23 cellular contexts compared by ENCODE assay signal in genomic region chr1:182611326-182611725, GRCh38. TPM values are rescaled to one million over a fixed set of nuclear protein-coding genes. Genes with fewer than 3 reads are reported as not detected.
DNase-seq lines count a peak whose midpoint lies in the region; ATAC-seq, FAIRE-seq and TF ChIP-seq lines count a peak whose summit lies in the region.
"Had no signal": no experiment of that assay in that cellular context is flagged by ENCODE, and none has a peak within 500 bp of the region (broad histone marks: within the 10 kb centered on the region; RNA-seq: fewer than 3 reads in every experiment).

No MANE protein-coding gene starts in this region.

- TF ChIP-seq CTCF in KMS-11 (conservative IDR thresholded peaks at IDR 0.05; ENCODE audit: low read depth, low read length) (no peak), GM12878 (IDR thresholded peaks at IDR 0.05 in 2 of 3, conservative IDR thresholded peaks at IDR 0.05 in 1 of 3; ENCODE audit: control insufficient read depth in 2 of 3, extremely low read depth in 1 of 3, insufficient read depth in 1 of 3, low read depth in 3 of 3, low read length in 3 of 3) (no peak), kidney (IDR thresholded peaks at IDR 0.05; ENCODE audit: borderline replicate concordance, extremely low read depth, insufficient read depth) (no peak), breast epithelium (IDR thresholded peaks at IDR 0.05) (no peak)

- no peak overlapping the region for H3K4me3 Mint-ChIP-seq in activated CD8-positive, alpha-beta memory T cell treated with anti-CD3 and anti-CD28 coated beads, Interleukin-2, amount 10 ng/mL, durations not matched to agents 7 days and 5 days
- H3K4me3 Mint-ChIP-seq: activated CD4-positive, alpha-beta T cell treated with anti-CD3 and anti-CD28 coated beads for 36 hours; activated naive CD4-positive, alpha-beta T cell treated with anti-CD3 and anti-CD28 coated beads, Interleukin-2, amount 50 U/mL, for 24 hours; CD4-positive, alpha-beta T cell; dendritic cell treated with granulocyte-macrophage colony-stimulating factor and Interleukin-4, amounts not matched to agents 40 ng/mL and 50 ng/mL, for 4 days; T-helper 1 cell treated with Interleukin-12 subunit alpha and Interleukin-12 subunit beta and Interleukin-4 antibody, amounts not matched to agents 30 μg/mL and 1 μg/mL, for 36 hours had no signal

- peaks cover 48% of the 10 kb centered on the region for H3K4me1 Mint-ChIP-seq in activated CD8-positive, alpha-beta memory T cell treated with anti-CD3 and anti-CD28 coated beads, Interleukin-2, amount 10 ng/mL, durations not matched to agents 7 days and 5 days

- H3K14ac ChIP-seq in trophoblast cell (ENCODE audit: low read length): no peak overlapping the region

- no peaks in the 10 kb centered on the region for H3K9me3 ChIP-seq in GM12878 (replicated peaks; ENCODE audit: control insufficient read depth, insufficient read depth, low read length)
- no peaks in the 10 kb centered on the region for H3K9me3 ChIP-seq in trophoblast cell (ENCODE audit: insufficient read depth, low read depth, low read length)
- H3K9me3 ChIP-seq in kidney (ENCODE audit: control insufficient read depth in 1 of 2, low read length in 2 of 2): no peaks in the 10 kb centered on the region
- H3K9me3 ChIP-seq in breast epithelium: no peaks in the 10 kb centered on the region
- H3K9me3 ChIP-seq: mucosa of descending colon, right lobe of liver, stomach, tibial artery had no signal

- CTCF ChIA-PET in activated CD8-positive, alpha-beta memory T cell treated with anti-CD3 and anti-CD28 coated beads, Interleukin-2, amount 10 ng/mL, durations not matched to agents 7 days and 5 days (lab: Charles Lee): interaction anchor here (0.9 to 10.1 kb wide), 6 partner anchors 9 to 173 kb away, joined by 3 to 148 read pairs (median 4); partner anchors contain the start of genes RGS16 and RNASEL
- CTCF ChIA-PET in GM12878 (lab: Yijun Ruan, JAX): interaction anchor here (1.2 to 37.4 kb wide), 6 partner anchors 8 to 177 kb away, joined by 3 to 1888 read pairs (median 5); partner anchors contain the start of genes NPL and RGS16

- no peak overlapping the region for H3K27ac Mint-ChIP-seq in activated CD8-positive, alpha-beta memory T cell treated with anti-CD3 and anti-CD28 coated beads, Interleukin-2, amount 10 ng/mL, durations not matched to agents 7 days and 5 days
- H3K27ac Mint-ChIP-seq: activated CD4-positive, alpha-beta T cell treated with anti-CD3 and anti-CD28 coated beads for 36 hours; activated naive CD4-positive, alpha-beta T cell treated with anti-CD3 and anti-CD28 coated beads, Interleukin-2, amount 50 U/mL, for 24 hours; CD4-positive, alpha-beta T cell; dendritic cell treated with granulocyte-macrophage colony-stimulating factor and Interleukin-4, amounts not matched to agents 40 ng/mL and 50 ng/mL, for 4 days; T-helper 1 cell treated with Interleukin-12 subunit alpha and Interleukin-12 subunit beta and Interleukin-4 antibody, amounts not matched to agents 30 μg/mL and 1 μg/mL, for 36 hours had no signal

- DNase-seq in activated CD8-positive, alpha-beta memory T cell treated with anti-CD3 and anti-CD28 coated beads, Interleukin-2, amount 50 U/mL, for 48 hours: peak; percentile 49
- no peak for DNase-seq in activated CD8-positive, alpha-beta memory T cell treated with anti-CD3 and anti-CD28 coated beads, Interleukin-2, amount 10 ng/mL, durations not matched to agents 7 days and 5 days
- no peak for DNase-seq in GM12878 (ENCODE audit: low read depth, low spot score)
- no peak for DNase-seq in trophoblast cell
- no peak for DNase-seq in kidney
- no peak for DNase-seq in activated T-cell treated with anti-CD3 and anti-CD28 coated beads for 4 hours
- DNase-seq in breast epithelium (ENCODE audit: low spot score in 2 of 2): no peak
- DNase-seq: activated CD4-positive, alpha-beta T cell treated with anti-CD3 and anti-CD28 coated beads for 36 hours; aorta; CD4-positive, alpha-beta T cell; central memory CD4-positive, alpha-beta T cell; Karpas-422; mucosa of descending colon; posterior cingulate gyrus; right lobe of liver; RPMI8226; stomach; tibial artery had no signal

- peaks cover 78% of the 10 kb centered on the region for H3K27me3 Mint-ChIP-seq in activated CD8-positive, alpha-beta memory T cell treated with anti-CD3 and anti-CD28 coated beads, Interleukin-2, amount 10 ng/mL, durations not matched to agents 7 days and 5 days

- H3K36me3 ChIP-seq in KMS-11 (ENCODE audit: insufficient read depth) (no peaks in the 10 kb centered on the region), GM12878 (ENCODE audit: control insufficient read depth in 2 of 2, insufficient read depth in 2 of 2, low read length in 1 of 2) (no peaks in the 10 kb centered on the region), trophoblast cell (ENCODE audit: control insufficient read depth in 1 of 2, insufficient read depth in 2 of 2, low read length in 2 of 2) (no peaks in the 10 kb centered on the region), kidney (ENCODE audit: control insufficient read depth in 1 of 2, insufficient read depth in 2 of 2, low read length in 2 of 2) (no peaks in the 10 kb centered on the region), breast epithelium (no peaks in the 10 kb centered on the region)
- H3K36me3 ChIP-seq: right lobe of liver, stomach, tibial artery had no signal

- BruUV-seq in GM12878 (replicated peaks; lab: Mats Ljungman, UMichigan): no TSS peak

- H3K4me2 ChIP-seq in KMS-11: peak overlapping the region; percentile 99
- peak overlapping the region; percentile 45; the same call in 1 of the 2 replicates for H3K4me2 ChIP-seq in GM12878 (ENCODE audit: control insufficient read depth, insufficient read depth)
- no peak overlapping the region for H3K4me2 ChIP-seq in trophoblast cell (ENCODE audit: low read length)

- H3K23ac ChIP-seq in trophoblast cell (ENCODE audit: low read length): no peak overlapping the region

- H2BK12ac ChIP-seq in trophoblast cell (ENCODE audit: low read length): peak overlapping the region; percentile 19

- peak overlapping the region; percentile 41 for H4K91ac ChIP-seq in trophoblast cell (ENCODE audit: low read depth, low read length)

- SMC1A ChIA-PET in GM12878 (lab: Charles Lee; ENCODE audit: uncharacterized antibody, unreplicated experiment): interaction anchor here (1.0 to 19.4 kb wide), 6 partner anchors 10 to 171 kb away, joined by 3 to 238 read pairs (median 16); partner anchors contain the start of gene RGS16

- TF ChIP-seq RAD21 in GM12878 (IDR thresholded peaks at IDR 0.05; ENCODE audit: insufficient read depth, low read depth, low read length): no peak

- H3K4me1 ChIP-seq in KMS-11 (ENCODE audit: low read depth, poor library complexity, severe bottlenecking) (peaks cover 95% of the 10 kb centered on the region), GM12878 (ENCODE audit: control insufficient read depth, insufficient read depth, low read length) (peaks cover 57% of the 10 kb centered on the region), trophoblast cell (ENCODE audit: control insufficient read depth in 1 of 2, insufficient read depth in 2 of 2, low read length in 2 of 2) (peaks cover 32 to 33% of the 10 kb centered on the region in 2 experiments), kidney (ENCODE audit: control insufficient read depth in 1 of 2, insufficient read depth in 1 of 2, low read depth in 1 of 2, low read length in 2 of 2) (peaks cover 0 to 10% of the 10 kb centered on the region in 2 donors), breast epithelium (peaks cover 3 to 5% of the 10 kb centered on the region in 2 donors)

- no peaks in the 10 kb centered on the region for H4K20me1 ChIP-seq in KMS-11 (ENCODE audit: insufficient read depth)
- no peaks in the 10 kb centered on the region for H4K20me1 ChIP-seq in GM12878 (ENCODE audit: control insufficient read depth, insufficient read depth)

- intact Hi-C loops in GM12878 (cut with micrococcal nuclease; ENCODE audit: unreplicated experiment) (no loop called here), kidney (cut with DNase I) (no loop called here), breast epithelium (cut with DNase I; ENCODE audit: low total_unique reads) (no loop called here)

- H4K12ac ChIP-seq in trophoblast cell (ENCODE audit: low read depth, low read length): no peak overlapping the region

- no peak for FAIRE-seq in GM12878 (lab: Jason Lieb, UNC)
- FAIRE-seq in kidney (lab: Jason Lieb, UNC): no peak

- H3K79me2 ChIP-seq in KMS-11 (ENCODE audit: insufficient read depth, low read depth): no peaks in the 10 kb centered on the region
- H3K79me2 ChIP-seq in GM12878 (ENCODE audit: control insufficient read depth, insufficient read depth, low read length): no peaks in the 10 kb centered on the region
- peaks cover 14% of the 10 kb centered on the region for H3K79me2 ChIP-seq in trophoblast cell (ENCODE audit: control insufficient read depth, insufficient read depth, low read length, poor library complexity)

- H3K27ac ChIP-seq in KMS-11: peak overlapping the region; percentile 32
- H3K27ac ChIP-seq in GM12878 (ENCODE audit: control insufficient read depth, insufficient read depth): peak overlapping the region; percentile 4; the same call in 1 of the 2 replicates
- no peak overlapping the region for H3K27ac ChIP-seq in trophoblast cell (ENCODE audit: low read depth, low read length)
- no peak overlapping the region for H3K27ac ChIP-seq in kidney (ENCODE audit: low read depth in 2 of 2, low read length in 2 of 2)
- H3K27ac ChIP-seq in breast epithelium: no peak overlapping the region
- H3K27ac ChIP-seq: right lobe of liver, stomach, tibial artery had no signal

- H3K36me3 Mint-ChIP-seq in activated CD8-positive, alpha-beta memory T cell treated with anti-CD3 and anti-CD28 coated beads, Interleukin-2, amount 10 ng/mL, durations not matched to agents 7 days and 5 days: peaks cover 2% of the 10 kb centered on the region
- H3K36me3 Mint-ChIP-seq: activated naive CD4-positive, alpha-beta T cell treated with anti-CD3 and anti-CD28 coated beads, Interleukin-2, amount 50 U/mL, for 24 hours had no signal

- H3K27me3 ChIP-seq in KMS-11 (ENCODE audit: insufficient read depth, low read depth): no peaks in the 10 kb centered on the region; the same call in 1 of the 2 replicates
- H3K27me3 ChIP-seq in GM12878 (replicated peaks in 1 of 2; ENCODE audit: control insufficient read depth in 2 of 2, insufficient read depth in 2 of 2, low read length in 1 of 2): no peaks in the 10 kb centered on the region
- no peaks in the 10 kb centered on the region for H3K27me3 ChIP-seq in trophoblast cell (ENCODE audit: insufficient read depth, low read length)
- H3K27me3 ChIP-seq in breast epithelium: no peaks in the 10 kb centered on the region
- H3K27me3 ChIP-seq: right lobe of liver had no signal

- H3K9ac ChIP-seq in KMS-11 (peak overlapping the region; percentile 10; the same call in 1 of the 2 replicates), GM12878 (ENCODE audit: control insufficient read depth, insufficient read depth, low read length) (0 out of 2 replicates have a peak overlapping the region, but pooled peaks have one; percentile 25), trophoblast cell (ENCODE audit: low read length) (no peak overlapping the region), kidney (ENCODE audit: low read length in 2 of 2) (no peak overlapping the region)

- no peak for ATAC-seq in activated CD8-positive, alpha-beta memory T cell treated with anti-CD3 and anti-CD28 coated beads, Interleukin-2, amount 10 ng/mL, durations not matched to agents 7 days and 5 days
- no peak for ATAC-seq in GM12878
- ATAC-seq: activated CD4-positive, alpha-beta T cell treated with anti-CD3 and anti-CD28 coated beads for 36 hours; HCT116; mucosa of descending colon; right lobe of liver had no signal

- peak overlapping the region; percentile 3 for H3K4me3 ChIP-seq in KMS-11 (IDR thresholded peaks at IDR 0.05; ENCODE audit: insufficient read depth, low read depth, low read length)
- H3K4me3 ChIP-seq in GM12878: no peak overlapping the region
- no peak overlapping the region for H3K4me3 ChIP-seq in trophoblast cell (ENCODE audit: low read depth, low read length)
- H3K4me3 ChIP-seq in kidney (ENCODE audit: low read length in 2 of 2): no peak overlapping the region
- H3K4me3 ChIP-seq in breast epithelium: no peak overlapping the region
- H3K4me3 ChIP-seq: mucosa of descending colon, right lobe of liver, stomach, tibial artery had no signal

- H2BK120ac ChIP-seq in trophoblast cell (ENCODE audit: insufficient read depth, low read length, poor library complexity): no peak overlapping the region

- H4K8ac ChIP-seq in trophoblast cell (ENCODE audit: low read depth, low read length): no peak overlapping the region

- no peak overlapping the region for H3K4ac ChIP-seq in trophoblast cell (ENCODE audit: low read depth, low read length)

- POLR2A ChIA-PET in GM12878 (lab: Charles Lee): interaction anchor here (0.9 to 1.5 kb wide), 4 partner anchors 9 to 66 kb away, joined by 3 to 7 read pairs (median 4); no protein-coding TSS in a partner anchor

- no peak overlapping the region for H2BK5ac ChIP-seq in trophoblast cell (ENCODE audit: low read depth, low read length, poor library complexity)

- H3K9me3 Mint-ChIP-seq in activated CD8-positive, alpha-beta memory T cell treated with anti-CD3 and anti-CD28 coated beads, Interleukin-2, amount 10 ng/mL, durations not matched to agents 7 days and 5 days (ENCODE audit: low read depth): no peaks in the 10 kb centered on the region
- H3K9me3 Mint-ChIP-seq: activated naive CD4-positive, alpha-beta T cell treated with anti-CD3 and anti-CD28 coated beads, Interleukin-2, amount 50 U/mL, for 24 hours; CD4-positive, alpha-beta T cell; dendritic cell treated with granulocyte-macrophage colony-stimulating factor and Interleukin-4, amounts not matched to agents 40 ng/mL and 50 ng/mL, for 4 days; T-helper 1 cell treated with Interleukin-12 subunit alpha and Interleukin-12 subunit beta and Interleukin-4 antibody, amounts not matched to agents 30 μg/mL and 1 μg/mL, for 36 hours had no signal

- TF ChIP-seq POLR2A in GM12878 (IDR thresholded peaks at IDR 0.05; ENCODE audit: low read depth, low read length) (no peak), breast epithelium (IDR thresholded peaks at IDR 0.05) (no peak)

- in situ Hi-C loops in GM12878 (cut with MboI): no loop called here

- H2AFZ ChIP-seq in KMS-11 (ENCODE audit: low read depth) (peak overlapping the region; percentile 23; the same call in 1 of the 2 replicates), GM12878 (ENCODE audit: control insufficient read depth, low read depth, low read length) (no peak overlapping the region), trophoblast cell (ENCODE audit: insufficient read depth, low read length, poor library complexity) (no peak overlapping the region)

- RAD21 ChIA-PET in GM12878 (lab: Charles Lee; ENCODE audit: unreplicated experiment): interaction anchor here (0.8 to 9.4 kb wide), 4 partner anchors 12 to 172 kb away, joined by 3 to 93 read pairs (median 4); no protein-coding TSS in a partner anchor

- peaks cover 35% of the 10 kb centered on the region for H3K79me1 ChIP-seq in trophoblast cell (ENCODE audit: low read length)

- WGBS in GM12878 (ENCODE audit: insufficient coverage, insufficient replicate concordance, low lambda C conversion rate, missing lambda C conversion rate): 33% methylated on average over 1 of the region's 1 CpG
- no CpG with 5 or more reads among the region's 1 CpG for WGBS in trophoblast cell (ENCODE audit: extremely low coverage, insufficient coverage, insufficient read length)

- peak overlapping the region; percentile 7 for H2AK5ac ChIP-seq in trophoblast cell (ENCODE audit: low read length)

- no peak overlapping the region for H3K18ac ChIP-seq in trophoblast cell (ENCODE audit: low read length)

- peak; percentile 51 to 71; a peak in 2 of 4 replicates for TF ChIP-seq EP300 in GM12878 (IDR thresholded peaks at IDR 0.05; ENCODE audit: borderline replicate concordance in 1 of 2, control insufficient read depth in 1 of 2, low read depth in 2 of 2, low read length in 2 of 2)

RNA-seq across cellular contexts. Expression of gene RGS16, which starts 7.1 kb away (rescaled TPM):
- total RNA-seq in activated CD8-positive, alpha-beta memory T cell treated with anti-CD3 and anti-CD28 coated beads, Interleukin-2, amount 10 ng/mL, durations not matched to agents 7 days and 5 days: 10 to 100 TPM in 1 of 2 experiments, 1 to 10 TPM in 1; 1.8 to 39.9 TPM
- 15.1 and 16.7 TPM in 2 replicates for total RNA-seq in GM12878 (2013; cell fraction: nucleolus; rRNA removed)
- total RNA-seq in GM12878 (2014; rRNA removed) (44.0 and 45.1 TPM in 2 replicates), GM12878 (2014; rRNA removed; fragmentation: Illumina TruSeq; extraction: Trizol) (37.0 and 37.6 TPM in 2 replicates), GM12878 (2021) (54.9 and 57.1 TPM in 2 replicates), kidney (4.2 TPM), breast epithelium (1 to 10 TPM; 1.3 to 6.3 (median 2.3) TPM)
- 17.7 TPM for polyA plus RNA-seq in GM12878 (2011; ENCODE audit: low read depth)
- polyA plus RNA-seq in GM12878 (2011; rRNA removed) (31.5 and 43.9 TPM in 2 replicates), GM12878 (2014; fragmentation: Illumina TruSeq; extraction: Trizol) (37.4 and 44.1 TPM in 2 replicates), GM12878 (2014; fragmentation: Nextera tagmentation; extraction: Ambion mirVana) (10 to 100 TPM; 16.4 to 18.5 TPM), GM12878 (2014; rRNA removed) (48.5 and 55.6 TPM in 2 replicates), GM12878 (2016; fragmentation: Nextera tagmentation; extraction: Ambion mirVana) (10 to 100 TPM; 50.3 to 58.2 TPM), kidney (ENCODE audit: insufficient read depth, low read depth, low replicate concordance) (7.7 TPM)
- 37.2 and 37.8 TPM in 2 replicates for polyA plus RNA-seq in GM12878 (2011; cell fraction: cytosol; rRNA removed)
- 55.0 and 57.1 TPM in 2 replicates for polyA plus RNA-seq in GM12878 (2011; cell fraction: nucleus; rRNA removed)
- 21.8 and 28.2 TPM in 2 replicates for polyA plus RNA-seq in GM12878 (2012)
- 18.3 and 24.9 TPM in 2 replicates for polyA minus RNA-seq in GM12878 (2011; rRNA and poly(A)+ RNA removed)
- 15.9 and 17.0 TPM in 2 replicates for polyA minus RNA-seq in GM12878 (2011; cell fraction: cytosol; rRNA and poly(A)+ RNA removed)
- polyA minus RNA-seq in GM12878 (2011; cell fraction: nucleus; rRNA and poly(A)+ RNA removed): 18.9 and 23.7 TPM in 2 replicates
- 138 and 141 TPM in 2 replicates for polyA plus RNA-seq in trophoblast cell (2013)

RNA-seq across cellular contexts. Expression of gene RNASEL, which starts 22.3 kb away (rescaled TPM):
- 10 to 100 TPM in 1 of 2 experiments, 1 to 10 TPM in 1; 6.5 to 10.0 TPM for total RNA-seq in activated CD8-positive, alpha-beta memory T cell treated with anti-CD3 and anti-CD28 coated beads, Interleukin-2, amount 10 ng/mL, durations not matched to agents 7 days and 5 days
- total RNA-seq in GM12878 (2013; cell fraction: nucleolus; rRNA removed): 30.0 and 32.5 TPM in 2 replicates
- total RNA-seq in GM12878 (2014; rRNA removed): 4.3 and 5.4 TPM in 2 replicates
- 6.4 and 7.0 TPM in 2 replicates for total RNA-seq in GM12878 (2014; rRNA removed; fragmentation: Illumina TruSeq; extraction: Trizol)
- 4.4 TPM in 2 replicates for total RNA-seq in GM12878 (2021)
- polyA plus RNA-seq in GM12878 (2011; ENCODE audit: low read depth): 2.4 TPM
- 10.8 and 14.4 TPM in 2 replicates for polyA plus RNA-seq in GM12878 (2011; rRNA removed)
- polyA plus RNA-seq in GM12878 (2011; cell fraction: cytosol; rRNA removed): 5.1 and 5.6 TPM in 2 replicates
- 14.1 and 17.4 TPM in 2 replicates for polyA plus RNA-seq in GM12878 (2011; cell fraction: nucleus; rRNA removed)
- 2.9 and 5.4 TPM in 2 replicates for polyA plus RNA-seq in GM12878 (2012)
- polyA plus RNA-seq in GM12878 (2014; fragmentation: Illumina TruSeq; extraction: Trizol): 6.0 and 8.3 TPM in 2 replicates
- 1 to 10 TPM; 3.0 to 3.7 TPM for polyA plus RNA-seq in GM12878 (2014; fragmentation: Nextera tagmentation; extraction: Ambion mirVana)
- polyA plus RNA-seq in GM12878 (2014; rRNA removed): 4.0 and 4.7 TPM in 2 replicates
- 1 to 10 TPM; 5.3 to 6.0 TPM for polyA plus RNA-seq in GM12878 (2016; fragmentation: Nextera tagmentation; extraction: Ambion mirVana)
- 10.1 and 11.4 TPM in 2 replicates for polyA minus RNA-seq in GM12878 (2011; rRNA and poly(A)+ RNA removed)
- 2.5 and 3.2 TPM in 2 replicates for polyA minus RNA-seq in GM12878 (2011; cell fraction: cytosol; rRNA and poly(A)+ RNA removed)
- polyA minus RNA-seq in GM12878 (2011; cell fraction: nucleus; rRNA and poly(A)+ RNA removed): 8.0 and 8.3 TPM in 2 replicates
- 1.2 and 1.4 TPM in 2 replicates for polyA plus RNA-seq in trophoblast cell (2013)
- total RNA-seq in kidney: 12.1 TPM
- 6.0 TPM for polyA plus RNA-seq in kidney (ENCODE audit: insufficient read depth, low read depth, low replicate concordance)
- total RNA-seq in breast epithelium: 10 to 100 TPM; 10.7 to 14.8 (median 10.8) TPM

Comparison
In these comparisons a context has a peak if more than half of its experiments do, and no peak if none do; other contexts are left out.
1. H3K27ac ChIP-seq: peak in KMS-11 (single experiment) and GM12878 (single experiment); none in trophoblast cell (single experiment), kidney (0 of 2) and breast epithelium (0 of 2).
2. H3K9ac ChIP-seq: peak in KMS-11 (single experiment) and GM12878 (single experiment); none in trophoblast cell (single experiment) and kidney (0 of 2).